In the genomic region with DNA sequence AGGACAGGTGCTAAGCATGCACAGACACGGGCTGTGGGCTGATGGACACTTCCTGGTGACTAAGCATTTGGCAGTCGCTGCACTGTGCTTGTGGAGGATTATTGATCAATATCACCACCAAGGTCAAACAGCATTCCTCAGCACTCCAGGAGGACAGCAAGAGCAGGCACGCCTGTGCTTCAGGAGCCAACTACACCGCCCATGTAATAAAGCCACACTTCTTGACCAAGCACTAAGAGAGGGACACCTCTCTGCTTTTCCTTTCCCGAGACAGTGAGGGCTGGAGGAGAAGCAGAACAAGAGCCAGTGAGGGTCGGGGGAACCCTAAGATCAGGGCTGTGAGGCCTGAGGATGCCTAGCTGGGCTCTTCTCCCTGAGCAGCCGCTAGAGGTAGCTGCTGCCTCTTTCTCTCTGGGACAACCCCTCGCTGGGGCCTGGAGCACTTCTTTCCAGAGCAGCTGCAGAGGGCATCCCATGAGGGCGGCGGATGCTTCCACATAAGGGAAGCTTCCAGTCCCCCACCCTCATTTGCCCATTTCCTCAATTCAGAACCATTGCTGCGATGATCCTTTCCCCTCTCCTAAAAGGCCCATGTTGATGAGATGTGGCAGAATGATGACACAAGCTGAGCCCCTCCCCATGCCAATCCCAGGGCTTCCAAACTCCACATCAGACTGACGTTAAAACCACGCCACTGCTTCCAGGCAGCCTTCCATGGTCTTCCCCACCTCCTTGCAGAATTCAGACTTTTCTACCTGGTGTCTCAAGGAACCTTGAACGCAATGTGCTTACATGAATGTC, we compare ENCODE assay signal across 8 cellular contexts. TPM values are rescaled to one million over a fixed set of nuclear protein-coding genes. Genes with fewer than 3 reads are reported as not detected.
A peak's percentile ranks its signal among the peaks of the same experiment; 100 is the strongest.
DNase-seq lines count a peak whose midpoint lies in the region; ATAC-seq and TF ChIP-seq lines count a peak whose summit lies in the region.

No MANE protein-coding gene starts in this region.

- CTCF ChIA-PET in activated CD4-positive, alpha-beta memory T cell treated with anti-CD3 and anti-CD28 coated beads for 36 hours (lab: Charles Lee): interaction anchor here (0.7 to 7.6 kb wide), 11 partner anchors 10 to 326 kb away, joined by 3 to 97 read pairs (median 3); no protein-coding TSS in a partner anchor

- no peak overlapping the region for H3K4me3 Mint-ChIP-seq in activated CD4-positive, alpha-beta memory T cell treated with anti-CD3 and anti-CD28 coated beads for 36 hours

- TF ChIP-seq POLR2A in gastroesophageal sphincter (IDR thresholded peaks at IDR 0.05): no peak

- H3K9me3 Mint-ChIP-seq in activated CD4-positive, alpha-beta memory T cell treated with anti-CD3 and anti-CD28 coated beads for 36 hours: peaks cover 6% of the 10 kb centered on the region

- H3K27ac Mint-ChIP-seq in activated CD4-positive, alpha-beta memory T cell treated with anti-CD3 and anti-CD28 coated beads for 36 hours: no peak overlapping the region

- peak in 3 of 4 experiments; percentile 32 to 67 (median 44) for TF ChIP-seq CTCF in gastroesophageal sphincter (IDR thresholded peaks at IDR 0.05)

- H2BK5ac ChIP-seq in trophoblast cell (ENCODE audit: low read depth, low read length, poor library complexity): no peak overlapping the region

- no peaks in the 10 kb centered on the region for H3K36me3 Mint-ChIP-seq in activated CD4-positive, alpha-beta memory T cell treated with anti-CD3 and anti-CD28 coated beads for 36 hours

- no peak overlapping the region for H3K9ac ChIP-seq in trophoblast cell (ENCODE audit: low read length)

- H4K8ac ChIP-seq in trophoblast cell (ENCODE audit: low read depth, low read length): no peak overlapping the region

- H3K4me3 ChIP-seq in MG63 (no peak overlapping the region), gastroesophageal sphincter (no peak overlapping the region), trophoblast cell (ENCODE audit: low read depth, low read length) (no peak overlapping the region)

- ATAC-seq in Right ventricle myocardium inferior (peak; percentile 86), gastroesophageal sphincter (peak; percentile 76), HG03521 (IDR thresholded peaks at IDR 0.05; ENCODE audit: unreplicated experiment) (no peak), GM21528 (IDR thresholded peaks at IDR 0.05; ENCODE audit: low FRiP score, unreplicated experiment) (no peak)

- H3K4me1 ChIP-seq in gastroesophageal sphincter (peaks cover 0 to 4% (median 0%) of the 10 kb centered on the region in 3 donors), trophoblast cell (ENCODE audit: control insufficient read depth in 1 of 2, insufficient read depth in 2 of 2, low read length in 2 of 2) (peaks cover 3 to 7% of the 10 kb centered on the region in 2 experiments)

- H2BK120ac ChIP-seq in trophoblast cell (ENCODE audit: insufficient read depth, low read length, poor library complexity): no peak overlapping the region

- H3K4ac ChIP-seq in trophoblast cell (ENCODE audit: low read depth, low read length): no peak overlapping the region

- H3K36me3 ChIP-seq in MG63 (peaks cover 23% of the 10 kb centered on the region), gastroesophageal sphincter (no peaks in the 10 kb centered on the region), trophoblast cell (ENCODE audit: control insufficient read depth in 1 of 2, insufficient read depth in 2 of 2, low read length in 2 of 2) (no peaks in the 10 kb centered on the region)

- H3K79me1 ChIP-seq in trophoblast cell (ENCODE audit: low read length): no peaks in the 10 kb centered on the region

- H3K23ac ChIP-seq in trophoblast cell (ENCODE audit: low read length): no peak overlapping the region

- intact Hi-C loops in Right ventricle myocardium inferior (cut with DNase I) (loop anchor here (1.0 kb wide), 1 partner anchor 122 kb away; no protein-coding TSS in a partner anchor), cardiac septum (cut with DNase I) (loop anchor here (1.0 to 2.0 kb wide), 2 partner anchors 47 to 122 kb away; no protein-coding TSS in a partner anchor)
- intact Hi-C loops in activated CD4-positive, alpha-beta memory T cell treated with anti-CD3 and anti-CD28 coated beads for 36 hours (cut with micrococcal nuclease): loop anchor here (1.0 kb wide), 2 partner anchors 46 to 122 kb away; no protein-coding TSS in a partner anchor

- no peak overlapping the region for H3K27ac ChIP-seq in gastroesophageal sphincter
- no peak overlapping the region for H3K27ac ChIP-seq in trophoblast cell (ENCODE audit: low read depth, low read length)

- no peak for TF ChIP-seq EP300 in gastroesophageal sphincter (IDR thresholded peaks at IDR 0.05)

- peaks cover 1% of the 10 kb centered on the region for H3K27me3 Mint-ChIP-seq in activated CD4-positive, alpha-beta memory T cell treated with anti-CD3 and anti-CD28 coated beads for 36 hours

- H3K27me3 ChIP-seq in MG63: no peaks in the 10 kb centered on the region
- no peaks in the 10 kb centered on the region for H3K27me3 ChIP-seq in gastroesophageal sphincter
- no peaks in the 10 kb centered on the region for H3K27me3 ChIP-seq in trophoblast cell (ENCODE audit: insufficient read depth, low read length)

- H3K79me2 ChIP-seq in trophoblast cell (ENCODE audit: control insufficient read depth, insufficient read depth, low read length, poor library complexity): no peaks in the 10 kb centered on the region

- H2AK5ac ChIP-seq in trophoblast cell (ENCODE audit: low read length): no peak overlapping the region

- no peak overlapping the region for H4K91ac ChIP-seq in trophoblast cell (ENCODE audit: low read depth, low read length)

- H3K14ac ChIP-seq in trophoblast cell (ENCODE audit: low read length): no peak overlapping the region

- no peak overlapping the region for H2BK12ac ChIP-seq in trophoblast cell (ENCODE audit: low read length)

- 65 to 66% methylated on average over 4 to 5 of the region's 14 CpGs for WGBS in gastroesophageal sphincter (ENCODE audit: low coverage in 1 of 2), 2 donors
- no CpG with 5 or more reads among the region's 14 CpGs for WGBS in trophoblast cell (ENCODE audit: extremely low coverage, insufficient coverage, insufficient read length)

- H3K18ac ChIP-seq in trophoblast cell (ENCODE audit: low read length): no peak overlapping the region

- H3K4me2 ChIP-seq in trophoblast cell (ENCODE audit: low read length): no peak overlapping the region

- no peak overlapping the region for H2AFZ ChIP-seq in trophoblast cell (ENCODE audit: insufficient read depth, low read length, poor library complexity)

- DNase-seq in Right ventricle myocardium inferior (ENCODE audit: missing footprints) (peak; percentile 82), cardiac septum (ENCODE audit: low spot score) (no peak), MG63 (peak; percentile 52), trophoblast cell (peak; percentile 47 to 68)
- DNase-seq in activated CD4-positive, alpha-beta memory T cell treated with anti-CD3 and anti-CD28 coated beads for 36 hours: peak; percentile 42

- no peak overlapping the region for H4K12ac ChIP-seq in trophoblast cell (ENCODE audit: low read depth, low read length)

- H3K4me1 Mint-ChIP-seq in activated CD4-positive, alpha-beta memory T cell treated with anti-CD3 and anti-CD28 coated beads for 36 hours (ENCODE audit: low read depth): no peaks in the 10 kb centered on the region

- POLR2A ChIA-PET in activated CD4-positive, alpha-beta memory T cell treated with anti-CD3 and anti-CD28 coated beads for 36 hours (lab: Charles Lee): interaction anchor here (1.1 kb wide), 1 partner anchor 122 kb away, joined by 3 read pairs; no protein-coding TSS in a partner anchor

- H3K9me3 ChIP-seq in MG63 (no peaks in the 10 kb centered on the region), gastroesophageal sphincter (no peaks in the 10 kb centered on the region), trophoblast cell (ENCODE audit: insufficient read depth, low read depth, low read length) (no peaks in the 10 kb centered on the region)

RNA-seq across cellular contexts. Expression of a gene that starts 19.1 kb away (rescaled TPM):
- total RNA-seq in Right ventricle myocardium inferior: 1.6 TPM
- 2.1 TPM for total RNA-seq in cardiac septum
- 17.5 and 25.7 TPM in 2 replicates for total RNA-seq in MG63 (2014; rRNA removed; shearing (Covaris generic); ENCODE audit: low replicate concordance)
- total RNA-seq in activated CD4-positive, alpha-beta memory T cell treated with anti-CD3 and anti-CD28 coated beads for 36 hours: not detected
- total RNA-seq in gastroesophageal sphincter: 1 to 10 TPM in 3 of 4 donors, under 1 TPM in 1; 0.78 to 2.4 (median 2.0) TPM
- 2.4 and 2.6 TPM in 2 replicates for polyA plus RNA-seq in trophoblast cell (2013)

RNA-seq across cellular contexts. Expression of a gene that starts 39.6 kb away (rescaled TPM):
- total RNA-seq in Right ventricle myocardium inferior (not detected), cardiac septum (not detected), gastroesophageal sphincter (not detected)
- total RNA-seq in MG63 (2014; rRNA removed; shearing (Covaris generic); ENCODE audit: low replicate concordance): not detected in 2 replicates
- not detected for total RNA-seq in activated CD4-positive, alpha-beta memory T cell treated with anti-CD3 and anti-CD28 coated beads for 36 hours
- 0.73 and 0.93 TPM in 2 replicates for polyA plus RNA-seq in trophoblast cell (2013)

RNA-seq across cellular contexts. Expression of a gene that starts 40.9 kb away (rescaled TPM):
- total RNA-seq in Right ventricle myocardium inferior (25.4 TPM), cardiac septum (9.8 TPM), gastroesophageal sphincter (under 1 TPM in 1 of 4 donors, not detected in 3; 0.16 TPM)
- not detected in 2 replicates for total RNA-seq in MG63 (2014; rRNA removed; shearing (Covaris generic); ENCODE audit: low replicate concordance)
- not detected for total RNA-seq in activated CD4-positive, alpha-beta memory T cell treated with anti-CD3 and anti-CD28 coated beads for 36 hours
- polyA plus RNA-seq in trophoblast cell (2013): 0.01 TPM in 1 of 2 replicates, not detected in the other

Comparison
In these comparisons a context has a peak if more than half of its experiments do, and no peak if none do; other contexts are left out.
1. ATAC-seq: peak in Right ventricle myocardium inferior (single experiment) and gastroesophageal sphincter (single experiment); none in HG03521 (single experiment) and GM21528 (single experiment).